In the genomic region with DNA sequence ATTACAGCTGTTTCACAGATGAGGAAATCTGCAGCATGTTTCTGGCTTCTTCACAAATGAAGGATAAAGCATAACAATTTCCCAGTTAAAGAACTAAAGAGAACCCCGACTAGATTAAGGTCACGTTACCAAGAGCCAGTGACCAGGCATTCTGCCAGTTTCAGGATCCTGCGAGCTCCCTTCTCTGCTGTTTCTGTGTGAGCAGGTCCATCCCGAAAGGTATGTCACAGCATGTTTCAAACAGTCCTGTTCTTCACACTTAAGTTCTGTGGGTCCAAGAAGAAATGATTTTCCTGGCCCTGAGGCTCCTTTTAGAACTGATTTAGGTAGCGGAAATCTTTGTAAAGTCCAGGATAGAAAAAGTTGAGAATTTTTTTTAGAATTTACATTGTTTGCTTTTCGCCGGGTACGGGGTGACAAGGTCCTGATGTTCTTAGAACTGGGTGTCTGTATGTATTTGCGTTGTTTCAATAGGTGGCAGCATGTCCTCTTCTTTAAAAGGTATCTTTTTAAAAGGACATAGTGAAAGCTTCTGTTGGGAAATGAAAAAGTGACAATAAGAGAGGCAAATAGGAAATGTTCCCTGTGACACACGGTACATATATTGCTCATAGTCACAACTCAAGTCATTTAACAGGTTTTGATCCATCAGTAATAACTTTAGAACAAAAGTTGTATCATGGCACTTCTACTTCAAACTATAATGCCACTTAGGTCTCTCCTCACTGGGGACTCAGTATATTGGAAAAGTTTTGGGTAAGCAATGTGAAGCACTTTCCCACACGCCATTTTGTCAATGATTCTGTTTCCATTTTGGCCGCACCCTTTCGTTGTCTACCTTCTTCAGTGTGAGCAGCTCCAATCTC, we compare ENCODE assay signal across 9 cellular contexts. TPM values are rescaled to one million over a fixed set of nuclear protein-coding genes. Genes with fewer than 3 reads are reported as not detected.
DNase-seq lines count a peak whose midpoint lies in the region; TF ChIP-seq lines count a peak whose summit lies in the region.
"Had no signal": no experiment of that assay in that cellular context is flagged by ENCODE, and none has a peak within 500 bp of the region (broad histone marks: within the 10 kb centered on the region; RNA-seq: fewer than 3 reads in every experiment).

No MANE protein-coding gene starts in this region.

- no peaks in the 10 kb centered on the region for H3K9me3 ChIP-seq in Loucy (ENCODE audit: insufficient read depth, low read depth, low read length)
- no peaks in the 10 kb centered on the region for H3K9me3 ChIP-seq in adipocyte (ENCODE audit: control insufficient read depth, low read length)
- H3K9me3 ChIP-seq in stomach = no peaks in the 10 kb centered on the region

- H3K27me3 ChIP-seq in Loucy (ENCODE audit: insufficient read depth, low read length, poor library complexity, severe bottlenecking) (peaks cover 40% of the 10 kb centered on the region), adipocyte (replicated peaks; ENCODE audit: control insufficient read depth, insufficient read depth, low read length) (no peaks in the 10 kb centered on the region), kidney epithelial cell (ENCODE audit: control insufficient read depth, insufficient read depth, low read length) (no peaks in the 10 kb centered on the region), stomach (peaks cover 0 to 28% (median 12%) of the 10 kb centered on the region in 3 donors)

- H3K9me2 ChIP-seq in Loucy (replicated peaks; ENCODE audit: low read depth, low read length) = no peaks in the 10 kb centered on the region

- DNase-seq in AG10803 (ENCODE audit: low read depth) (peak; percentile 64), GM13977 (ENCODE audit: low spot score) (peak; percentile 28), adipocyte (ENCODE audit: low read depth) (peak; percentile 72), kidney epithelial cell (ENCODE audit: low read depth) (peak; percentile 4), stomach (no peak), NCI-H774 (lab: John Stamatoyannopoulos, UW) (no peak), NCI-H146 treated with DMSO at 0.1 percent for 48 hours (lab: John Stamatoyannopoulos, UW; ENCODE audit: unreplicated experiment) (no peak)

- no peak for TF ChIP-seq EP300 in stomach (IDR thresholded peaks at IDR 0.05)

- no peak overlapping the region for H3K4me2 ChIP-seq in Loucy (ENCODE audit: low read depth, low read length, poor library complexity, severe bottlenecking)

- TF ChIP-seq CTCF in AG10803 (conservative IDR thresholded peaks at IDR 0.05; ENCODE audit: low read length) (peak; percentile 57), GM13977 (IDR thresholded peaks at IDR 0.05; ENCODE audit: extremely low read depth, insufficient read depth, missing control alignments) (peak; percentile 45), Loucy (conservative IDR thresholded peaks at IDR 0.05; ENCODE audit: low read length) (peak; percentile 67), kidney epithelial cell (IDR thresholded peaks at IDR 0.05; ENCODE audit: insufficient read depth, low read length, poor library complexity, severe bottlenecking) (peak; percentile 41), stomach (IDR thresholded peaks at IDR 0.05) (peak in 2 of 7 experiments; percentile 10 to 16)

- H3K36me3 ChIP-seq in Loucy (ENCODE audit: insufficient read depth, low read length) (no peaks in the 10 kb centered on the region), adipocyte (ENCODE audit: control insufficient read depth, insufficient read depth, low read length, severe bottlenecking) (no peaks in the 10 kb centered on the region), kidney epithelial cell (ENCODE audit: control insufficient read depth, insufficient read depth, low read length) (no peaks in the 10 kb centered on the region), stomach (no peaks in the 10 kb centered on the region)

- H3K4me1 ChIP-seq in Loucy (ENCODE audit: insufficient read depth, low read length, poor library complexity, severe bottlenecking) (no peaks in the 10 kb centered on the region), adipocyte (ENCODE audit: control insufficient read depth, insufficient read depth, low read length) (peaks cover 3% of the 10 kb centered on the region), stomach (peaks cover 0 to 5% (median 0%) of the 10 kb centered on the region in 4 donors)

- in situ Hi-C loops in GM13977 (cut with MboI; ENCODE audit: low pct_unique_long_range_greater_than_20kb, low sequenced_read_pairs, unreplicated experiment) = loop anchor here (25.0 kb wide), 1 partner anchor 310 kb away; the partner anchor contains the start of gene NUDT6

- no peak for TF ChIP-seq POLR2A in stomach (IDR thresholded peaks at IDR 0.05)

- no peak overlapping the region for H3K27ac ChIP-seq in stomach

- 32 to 41% (median 35%) methylated on average over 13 of the region's 13 CpGs for WGBS in stomach, 5 donors

- no peaks in the 10 kb centered on the region for H3K79me2 ChIP-seq in Loucy (ENCODE audit: insufficient read depth, low read length)

- intact Hi-C loops in stomach (cut with DNase I; ENCODE audit: low total_unique reads) = no loop called here

- H3K4me3 ChIP-seq in AG10803 (ENCODE audit: low read length) (no peak overlapping the region), Loucy (ENCODE audit: low read length, poor library complexity, severe bottlenecking) (no peak overlapping the region), adipocyte (ENCODE audit: low read length) (no peak overlapping the region), kidney epithelial cell (ENCODE audit: low read depth, low read length) (no peak overlapping the region), stomach (no peak overlapping the region)

- no peaks in the 10 kb centered on the region for H4K20me1 ChIP-seq in Loucy (ENCODE audit: insufficient read depth, low read length, poor library complexity, severe bottlenecking)

- H3F3A ChIP-seq in Loucy (ENCODE audit: low read depth) = no peaks in the 10 kb centered on the region

- H3K9ac ChIP-seq in Loucy (ENCODE audit: low read depth, low read length, poor library complexity, severe bottlenecking) (no peak overlapping the region), adipocyte (ENCODE audit: low read length) (no peak overlapping the region)

- H2AFZ ChIP-seq in Loucy (ENCODE audit: low read length) = no peak overlapping the region

RNA-seq across cellular contexts. Expression of gene IL21, which starts 18.4 kb away (rescaled TPM):
- total RNA-seq in kidney epithelial cell (not detected in 2 replicates), stomach (not detected)
- polyA plus RNA-seq in stomach = not detected
- total RNA-seq: temporal lobe had no signal

Comparison
In these comparisons a context has a peak if more than half of its experiments do, and no peak if none do; other contexts are left out.
1. DNase-seq: peak in AG10803 (single experiment), GM13977 (single experiment), adipocyte (single experiment) and kidney epithelial cell (single experiment); none in stomach (single experiment), NCI-H774 (single experiment) and NCI-H146 treated with DMSO at 0.1 percent for 48 hours (single experiment).